In genomic region chr19:37079238-37079637, GRCh38 we compare ENCODE assay signal across 8 cellular contexts. TPM values are rescaled to one million over a fixed set of nuclear protein-coding genes. Genes with fewer than 3 reads are reported as not detected.
DNase-seq lines count a peak whose midpoint lies in the region; ATAC-seq and TF ChIP-seq lines count a peak whose summit lies in the region.

No MANE protein-coding gene starts in this region.

- peaks cover 6% of the 10 kb centered on the region for H3K9me3 ChIP-seq in prostate gland

- H3K4me3 ChIP-seq in GM06990 (replicated peaks; ENCODE audit: low read depth, low read length) (peak overlapping the region; percentile 92), epithelial cell of esophagus (ENCODE audit: low read length) (peak overlapping the region; percentile 93), prostate gland (peak overlapping the region; percentile 56 to 68)

- no peak for TF ChIP-seq POLR2A in prostate gland (IDR thresholded peaks at IDR 0.05)

- no peaks in the 10 kb centered on the region for H3K4me1 ChIP-seq in prostate gland (replicated peaks)

- no peaks in the 10 kb centered on the region for H3K36me3 ChIP-seq in GM06990 (ENCODE audit: control insufficient read depth, insufficient read depth, low read length)
- no peaks in the 10 kb centered on the region for H3K36me3 ChIP-seq in prostate gland

- 82% methylated on average over 4 of the region's 4 CpGs for WGBS in prostate gland

- H3K27me3 ChIP-seq in GM06990 (replicated peaks; ENCODE audit: control insufficient read depth, insufficient read depth, low read length) (no peaks in the 10 kb centered on the region), prostate gland (replicated peaks; ENCODE audit: insufficient read depth) (no peaks in the 10 kb centered on the region)

- ATAC-seq in GM19397 (IDR thresholded peaks at IDR 0.05; ENCODE audit: unreplicated experiment), result no peak

- TF ChIP-seq CTCF in GM06990 (IDR thresholded peaks at IDR 0.05; ENCODE audit: insufficient read depth, low read length, poor library complexity, severe bottlenecking), result no peak
- TF ChIP-seq CTCF in epithelial cell of esophagus (IDR thresholded peaks at IDR 0.05; ENCODE audit: insufficient read depth, low read depth, low read length, missing control alignments), result no peak
- TF ChIP-seq CTCF in prostate gland (IDR thresholded peaks at IDR 0.05), result no peak

- intact Hi-C loops in prostate gland (cut with DNase I), result no loop called here

- no peak overlapping the region for H3K27ac ChIP-seq in prostate gland

- DNase-seq in GM06990 (ENCODE audit: extremely low read depth, insufficient read length) (no peak), OCI-M2 (lab: John Stamatoyannopoulos, UW; ENCODE audit: unreplicated experiment) (peak; percentile 62), epithelial cell of esophagus (ENCODE audit: low read depth) (peak; percentile 1), prostate gland (ENCODE audit: low spot score) (no peak), AG08395 (ENCODE audit: low spot score) (no peak), mesenteric fat pad (ENCODE audit: low spot score) (no peak)
- DNase-seq in stimulated activated CD4-positive, alpha-beta T cell treated with anti-CD3 and anti-CD28 coated beads, Interleukin-2, amount 100 ng/mL, for 24 hours, result no peak

RNA-seq across cellular contexts. Expression of gene ZNF420, which starts 1.0 kb away (rescaled TPM):
- total RNA-seq in prostate gland, result 10 to 100 TPM in 1 of 2 donors, 1 to 10 TPM in 1; 4.8 to 10.7 TPM
- total RNA-seq in mesenteric fat pad, result 7.4 TPM

Comparison
In these comparisons a context has a peak if more than half of its experiments do, and no peak if none do; other contexts are left out.
1. DNase-seq: peak in OCI-M2 (single experiment) and epithelial cell of esophagus (single experiment); none in GM06990 (single experiment), prostate gland (single experiment), AG08395 (single experiment), mesenteric fat pad (single experiment) and stimulated activated CD4-positive, alpha-beta T cell treated with anti-CD3 and anti-CD28 coated beads, Interleukin-2, amount 100 ng/mL, for 24 hours (0 of 2).
2. Peak in every context shown above with its lines, with median percentiles within 50 percentile points of each other: H3K4me3 ChIP-seq.